8 cellular contexts compared by ENCODE assay signal in genomic region chr17:7851438-7852261, GRCh38. TPM values are rescaled to one million over a fixed set of nuclear protein-coding genes. Genes with fewer than 3 reads are reported as not detected.
DNase-seq lines count a peak whose midpoint lies in the region; ATAC-seq, FAIRE-seq and TF ChIP-seq lines count a peak whose summit lies in the region.

No MANE protein-coding gene starts in this region.

- TF ChIP-seq EP300 in A549 (IDR thresholded peaks at IDR 0.05), result no peak

- peaks cover 23% of the 10 kb centered on the region; the same call in 2 of the 3 replicates for H3K4me1 ChIP-seq in A549

- FAIRE-seq in A549 (lab: Jason Lieb, UNC), result peak; percentile 97

- H3K27ac ChIP-seq in A549, result no peak overlapping the region
- H3K27ac ChIP-seq in caudate nucleus (ENCODE audit: low read depth, low read length), result peak overlapping the region; percentile 52

- TF ChIP-seq POLR2A in A549 (IDR thresholded peaks at IDR 0.05; ENCODE audit: low read length), result peak; percentile 26; the same call in 1 of the 2 replicates

- DNase-seq in A549 (ENCODE audit: low read depth in 1 of 2, low spot score in 1 of 2) (peak; percentile 78 to 93), NCI-H2107 (lab: John Stamatoyannopoulos, UW) (peak; percentile 64), caudate nucleus (lab: John Stamatoyannopoulos, UW) (peak in 56 of 61 donors; percentile 20 to 95 (median 82)), iris pigment epithelial cell (ENCODE audit: low read depth) (peak; percentile 80)
- DNase-seq in activated CD4-positive, CD25-positive, alpha-beta regulatory T cell treated with anti-CD3 and anti-CD28 coated beads, Interleukin-2, amount 50 U/mL, for 16 hours (ENCODE audit: low read depth, low spot score), result peak; percentile 86
- peak; percentile 97 for DNase-seq in stimulated activated CD4-positive, alpha-beta T cell treated with anti-CD3 and anti-CD28 coated beads, Interleukin-15, amount 100 ng/mL, for 24 hours

- POLR2A ChIA-PET in A549 (lab: Yijun Ruan, JAX), result interaction anchor here (0.5 to 1.7 kb wide), 2 partner anchors 9 to 44 kb away, joined by 4 to 5 read pairs; no protein-coding TSS in a partner anchor

- peak; percentile 98 for TF ChIP-seq RAD21 in A549 (conservative IDR thresholded peaks at IDR 0.05 in 1 of 2, IDR thresholded peaks at IDR 0.05 in 1 of 2)

- no peak overlapping the region for H3K4me3 ChIP-seq in A549

- ATAC-seq in A549 (peak; percentile 66 to 86), GM18511 (IDR thresholded peaks at IDR 0.05; ENCODE audit: unreplicated experiment) (peak; percentile 77), HG02981 (IDR thresholded peaks at IDR 0.05; ENCODE audit: unreplicated experiment) (peak; percentile 58)

- CTCF ChIA-PET in A549 (lab: Yijun Ruan, JAX), result interaction anchor here (0.8 to 25.1 kb wide), 22 partner anchors 9 to 207 kb away, joined by 3 to 677 read pairs (median 4); partner anchors contain the start of genes CHD3, KDM6B and WRAP53

- H3K9me3 ChIP-seq in A549, result no peaks in the 10 kb centered on the region

- peak overlapping the region; percentile 61 for H3K4me2 ChIP-seq in A549

- WGBS in A549 (ENCODE audit: missing lambda C conversion rate), result 32% methylated on average over 33 of the region's 60 CpGs

- peak; percentile 98 for TF ChIP-seq CTCF in A549 (IDR thresholded peaks at IDR 0.05)

TF ChIP-seq in A549, 52 proteins besides CTCF, POLR2A, EP300 and RAD21:
- TF ChIP-seq RFX5 (IDR thresholded peaks at IDR 0.05) (no peak), NFE2L2 (conservative IDR thresholded peaks at IDR 0.05; ENCODE audit: low read length) (no peak), GATA3 (IDR thresholded peaks at IDR 0.05; ENCODE audit: borderline replicate concordance) (peak; percentile 35; the same call in 1 of the 2 replicates), BCL3 (IDR thresholded peaks at IDR 0.05) (no peak), CBX8 (IDR thresholded peaks at IDR 0.05) (no peak), MAX (IDR thresholded peaks at IDR 0.05) (peak; percentile 81), NPAS2 (CRISPR knock-in tag; IDR thresholded peaks at IDR 0.05; ENCODE audit: borderline replicate concordance) (no peak), CBX2 (IDR thresholded peaks at IDR 0.05; ENCODE audit: borderline replicate concordance, low read depth) (no peak), ZC3H11A (IDR thresholded peaks at IDR 0.05) (no peak), ELK1 (IDR thresholded peaks at IDR 0.05; ENCODE audit: low read depth, low read length) (no peak), MYC (IDR thresholded peaks at IDR 0.05; ENCODE audit: borderline replicate concordance, low read length) (peak; percentile 65; the same call in 1 of the 2 replicates), TFCP2L1 (CRISPR knock-in tag; IDR thresholded peaks at IDR 0.05) (no peak; the same call in 1 of the 2 replicates), PBX3 (IDR thresholded peaks at IDR 0.05) (peak; percentile 52; the same call in 1 of the 2 replicates), HOXB13 (CRISPR knock-in tag; IDR thresholded peaks at IDR 0.05; ENCODE audit: low read depth) (no peak), SMC3 (IDR thresholded peaks at IDR 0.05) (peak; percentile 98), FOSB (CRISPR knock-in tag; IDR thresholded peaks at IDR 0.05) (no peak), RNF2 (IDR thresholded peaks at IDR 0.05; ENCODE audit: borderline replicate concordance, low read depth) (no peak), BHLHE40 (IDR thresholded peaks at IDR 0.05; ENCODE audit: low read depth, low read length) (no peak), CHD4 (IDR thresholded peaks at IDR 0.05; ENCODE audit: borderline replicate concordance) (no peak), HMGXB4 (CRISPR knock-in tag; IDR thresholded peaks at IDR 0.05; ENCODE audit: borderline replicate concordance) (0 out of 2 replicates have a peak, but pooled peaks have one; percentile 42), CEBPB (IDR thresholded peaks at IDR 0.05) (no peak), JUN (IDR thresholded peaks at IDR 0.05) (peak in 1 of 2 experiments; percentile 49; a peak in 1 of 5 replicates), POLR2AphosphoS2 (conservative IDR thresholded peaks at IDR 0.05; ENCODE audit: low read length) (no peak; the same call in 1 of the 2 replicates)

RNA-seq across cellular contexts. Expression of gene TMEM88, which starts 3.2 kb away (rescaled TPM):
- polyA plus RNA-seq in A549 (2011; rRNA removed) (0.48 and 0.57 TPM in 2 replicates), A549 (2017; fragmentation: RNase III; extraction: RNeasy Plus Mini Kit Qiagen cat#74134 plus additional on column Dnase treatment) (0.17 to 0.73 TPM (median 0.33 TPM) in 3 replicates)
- polyA plus RNA-seq in A549 (2012; cell fraction: cytosol; rRNA removed), result 0.29 and 0.44 TPM in 2 replicates
- 11.6 and 16.8 TPM in 2 replicates for polyA plus RNA-seq in A549 (2012; cell fraction: nucleus; rRNA removed)
- polyA minus RNA-seq in A549 (2011; rRNA and poly(A)+ RNA removed), result 0.54 TPM in 1 of 2 replicates, not detected in the other

RNA-seq across cellular contexts. Expression of gene NAA38, which starts 5.7 kb away (rescaled TPM):
- 98.9 and 102 TPM in 2 replicates for polyA plus RNA-seq in A549 (2011; rRNA removed)
- 518 TPM in 2 replicates for polyA plus RNA-seq in A549 (2012; cell fraction: cytosol; rRNA removed)
- polyA plus RNA-seq in A549 (2012; cell fraction: nucleus; rRNA removed), result 332 and 388 TPM in 2 replicates
- polyA plus RNA-seq in A549 (2017; fragmentation: RNase III; extraction: RNeasy Plus Mini Kit Qiagen cat#74134 plus additional on column Dnase treatment), result 268 to 287 TPM (median 275 TPM) in 3 replicates
- 18.6 and 32.8 TPM in 2 replicates for polyA minus RNA-seq in A549 (2011; rRNA and poly(A)+ RNA removed)

RNA-seq across cellular contexts. Expression of gene CYB5D1, which starts 6.2 kb away (rescaled TPM):
- polyA plus RNA-seq in A549 (2011; rRNA removed) (17.7 and 20.4 TPM in 2 replicates), A549 (2017; fragmentation: RNase III; extraction: RNeasy Plus Mini Kit Qiagen cat#74134 plus additional on column Dnase treatment) (26.4 to 28.2 TPM (median 28.1 TPM) in 3 replicates)
- 15.8 and 19.3 TPM in 2 replicates for polyA plus RNA-seq in A549 (2012; cell fraction: cytosol; rRNA removed)
- polyA plus RNA-seq in A549 (2012; cell fraction: nucleus; rRNA removed), result 16.0 and 16.3 TPM in 2 replicates
- polyA minus RNA-seq in A549 (2011; rRNA and poly(A)+ RNA removed), result 10.9 and 13.0 TPM in 2 replicates

RNA-seq across cellular contexts. Expression of gene KDM6B, which starts 17.6 kb away (rescaled TPM):
- polyA plus RNA-seq in A549 (2011; rRNA removed) (1.3 and 3.3 TPM in 2 replicates), A549 (2017; fragmentation: RNase III; extraction: RNeasy Plus Mini Kit Qiagen cat#74134 plus additional on column Dnase treatment) (7.6 to 10.2 TPM (median 8.8 TPM) in 3 replicates)
- 1.8 and 2.7 TPM in 2 replicates for polyA plus RNA-seq in A549 (2012; cell fraction: cytosol; rRNA removed)
- 9.4 and 11.6 TPM in 2 replicates for polyA plus RNA-seq in A549 (2012; cell fraction: nucleus; rRNA removed)
- polyA minus RNA-seq in A549 (2011; rRNA and poly(A)+ RNA removed), result 10.8 and 14.7 TPM in 2 replicates

RNA-seq across cellular contexts. Expression of gene CHD3, which starts 36.9 kb away (rescaled TPM):
- 56.3 and 69.7 TPM in 2 replicates for polyA plus RNA-seq in A549 (2011; rRNA removed)
- 65.2 and 89.0 TPM in 2 replicates for polyA plus RNA-seq in A549 (2012; cell fraction: cytosol; rRNA removed)
- polyA plus RNA-seq in A549 (2012; cell fraction: nucleus; rRNA removed), result 224 and 249 TPM in 2 replicates
- 88.0 to 113 TPM (median 111 TPM) in 3 replicates for polyA plus RNA-seq in A549 (2017; fragmentation: RNase III; extraction: RNeasy Plus Mini Kit Qiagen cat#74134 plus additional on column Dnase treatment)
- 139 and 156 TPM in 2 replicates for polyA minus RNA-seq in A549 (2011; rRNA and poly(A)+ RNA removed)
